ENCODE assay signal across 13 cellular contexts in the genomic region with DNA sequence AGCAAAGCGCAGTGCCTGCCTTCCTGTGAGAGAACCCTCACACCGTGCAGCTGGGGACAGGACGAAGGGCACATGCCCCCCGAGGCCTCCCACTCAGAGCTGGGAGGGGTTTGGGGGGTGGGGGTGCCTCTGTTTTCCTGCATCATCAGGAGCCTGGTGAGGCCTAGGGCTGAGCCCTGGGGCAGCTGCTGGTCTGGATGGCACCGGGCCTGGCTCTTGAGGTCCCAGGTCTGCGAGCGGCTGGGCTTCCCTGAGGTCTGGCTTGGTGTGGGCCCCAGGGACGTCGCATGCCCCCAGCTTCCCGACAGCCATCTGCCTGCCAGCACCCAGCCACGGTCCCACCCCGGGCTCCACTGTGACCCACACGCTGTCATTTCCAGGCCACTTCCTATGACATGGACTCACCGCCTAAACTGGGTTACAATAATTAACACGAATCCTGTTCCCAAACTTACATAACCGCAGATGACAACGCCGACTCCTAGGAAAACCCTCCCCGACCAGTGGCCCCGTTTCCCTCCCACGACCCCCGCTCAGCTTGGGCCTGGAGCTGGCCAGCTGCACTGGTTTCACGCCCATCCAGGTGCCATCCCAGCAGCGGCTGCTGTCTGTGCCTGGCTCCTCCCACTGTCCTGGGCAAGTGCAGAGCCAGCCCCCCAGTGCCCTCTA. TPM values are rescaled to one million over a fixed set of nuclear protein-coding genes. Genes with fewer than 3 reads are reported as not detected.
DNase-seq lines count a peak whose midpoint lies in the region; ATAC-seq and TF ChIP-seq lines count a peak whose summit lies in the region.
"Had no signal": no experiment of that assay in that cellular context is flagged by ENCODE, and none has a peak within 500 bp of the region (broad histone marks: within the 10 kb centered on the region; RNA-seq: fewer than 3 reads in every experiment).

No MANE protein-coding gene starts in this region.

- WGBS in mammary epithelial cell (ENCODE audit: low coverage, missing lambda C conversion rate): 69% methylated on average over 9 of the region's 24 CpGs
- 48 to 74% (median 58%) methylated on average over 21 to 24 of the region's 24 CpGs for WGBS in spleen, 5 donors
- no CpG with 5 or more reads among the region's 24 CpGs for WGBS in trophoblast cell (ENCODE audit: extremely low coverage, insufficient coverage, insufficient read length)

- H3K9me3 ChIP-seq in mammary epithelial cell (replicated peaks; ENCODE audit: insufficient read depth, low read length): no peaks in the 10 kb centered on the region
- no peaks in the 10 kb centered on the region for H3K9me3 ChIP-seq in spleen
- no peaks in the 10 kb centered on the region for H3K9me3 ChIP-seq in trophoblast cell (ENCODE audit: insufficient read depth, low read depth, low read length)

- peaks cover 95% of the 10 kb centered on the region for H3K79me2 ChIP-seq in mammary epithelial cell (ENCODE audit: insufficient read depth, low read length)
- H3K79me2 ChIP-seq in trophoblast cell (ENCODE audit: control insufficient read depth, insufficient read depth, low read length, poor library complexity): no peaks in the 10 kb centered on the region

- H2AFZ ChIP-seq in mammary epithelial cell (ENCODE audit: low read depth, low read length) (no peak overlapping the region), trophoblast cell (ENCODE audit: insufficient read depth, low read length, poor library complexity) (no peak overlapping the region)
- H2AFZ ChIP-seq: PC-9 had no signal

- H3K4me3 Mint-ChIP-seq in activated naive CD4-positive, alpha-beta T cell treated with anti-CD3 and anti-CD28 coated beads, Interleukin-2, amount 10 ng/mL, durations not matched to agents 7 days and 5 days: no peak overlapping the region
- H3K4me3 Mint-ChIP-seq: nephron had no signal

- no peak for ATAC-seq in HG03280 (IDR thresholded peaks at IDR 0.05; ENCODE audit: unreplicated experiment)

- H3K4me3 ChIP-seq in GM06990 (replicated peaks; ENCODE audit: low read depth, low read length) (no peak overlapping the region), mammary epithelial cell (replicated peaks in 1 of 3; ENCODE audit: insufficient read depth in 1 of 3, low read depth in 2 of 3, low read length in 3 of 3) (no peak overlapping the region), spleen (no peak overlapping the region), trophoblast cell (ENCODE audit: low read depth, low read length) (no peak overlapping the region)
- H3K4me3 ChIP-seq: PC-9 had no signal

- H2BK5ac ChIP-seq in trophoblast cell (ENCODE audit: low read depth, low read length, poor library complexity): no peak overlapping the region

- H3K27me3 ChIP-seq in GM06990 (replicated peaks; ENCODE audit: control insufficient read depth, insufficient read depth, low read length): no peaks in the 10 kb centered on the region
- H3K27me3 ChIP-seq in mammary epithelial cell (ENCODE audit: insufficient read depth, low read length): no peaks in the 10 kb centered on the region
- peaks cover 0 to 22% (median 0%) of the 10 kb centered on the region in 7 donors for H3K27me3 ChIP-seq in spleen (replicated peaks in 1 of 7)
- H3K27me3 ChIP-seq in trophoblast cell (ENCODE audit: insufficient read depth, low read length): no peaks in the 10 kb centered on the region

- peaks cover 9% of the 10 kb centered on the region for H3K4me1 Mint-ChIP-seq in activated naive CD4-positive, alpha-beta T cell treated with anti-CD3 and anti-CD28 coated beads, Interleukin-2, amount 10 ng/mL, durations not matched to agents 7 days and 5 days

- no peak overlapping the region for H4K8ac ChIP-seq in trophoblast cell (ENCODE audit: low read depth, low read length)

- H3K36me3 Mint-ChIP-seq in activated naive CD4-positive, alpha-beta T cell treated with anti-CD3 and anti-CD28 coated beads, Interleukin-2, amount 10 ng/mL, durations not matched to agents 7 days and 5 days: no peaks in the 10 kb centered on the region

- H2BK12ac ChIP-seq in trophoblast cell (ENCODE audit: low read length): no peak overlapping the region

- H3K4me2 ChIP-seq in mammary epithelial cell (ENCODE audit: insufficient read depth, low read depth, low read length) (peak overlapping the region; percentile 18), trophoblast cell (ENCODE audit: low read length) (no peak overlapping the region)
- H3K4me2 ChIP-seq: PC-9 had no signal

- H3K4me1 ChIP-seq in mammary epithelial cell (ENCODE audit: insufficient read depth, low read length) (peaks cover 19% of the 10 kb centered on the region), spleen (peaks cover 37 to 99% (median 68%) of the 10 kb centered on the region in 6 donors), trophoblast cell (ENCODE audit: control insufficient read depth in 1 of 2, insufficient read depth in 2 of 2, low read length in 2 of 2) (peaks cover 8 to 10% of the 10 kb centered on the region in 2 experiments)

- H3K36me3 ChIP-seq in GM06990 (ENCODE audit: control insufficient read depth, insufficient read depth, low read length): no peaks in the 10 kb centered on the region
- H3K36me3 ChIP-seq in mammary epithelial cell (ENCODE audit: insufficient read depth, low read length): no peaks in the 10 kb centered on the region
- peaks cover 0 to 23% (median 0%) of the 10 kb centered on the region in 6 donors for H3K36me3 ChIP-seq in spleen
- peaks cover 0 to 7% of the 10 kb centered on the region in 2 experiments for H3K36me3 ChIP-seq in trophoblast cell (ENCODE audit: control insufficient read depth in 1 of 2, insufficient read depth in 2 of 2, low read length in 2 of 2)

- H3K79me1 ChIP-seq in trophoblast cell (ENCODE audit: low read length): peaks cover 4% of the 10 kb centered on the region

- no peak overlapping the region for H3K27ac Mint-ChIP-seq in activated naive CD4-positive, alpha-beta T cell treated with anti-CD3 and anti-CD28 coated beads, Interleukin-2, amount 10 ng/mL, durations not matched to agents 7 days and 5 days
- H3K27ac Mint-ChIP-seq: nephron had no signal

- no peak overlapping the region for H2BK120ac ChIP-seq in trophoblast cell (ENCODE audit: insufficient read depth, low read length, poor library complexity)

- no peaks in the 10 kb centered on the region for H3K9me3 Mint-ChIP-seq in activated naive CD4-positive, alpha-beta T cell treated with anti-CD3 and anti-CD28 coated beads, Interleukin-2, amount 10 ng/mL, durations not matched to agents 7 days and 5 days
- H3K9me3 Mint-ChIP-seq: nephron had no signal

- no peak overlapping the region for H3K18ac ChIP-seq in trophoblast cell (ENCODE audit: low read length)

- CTCF ChIA-PET in mammary epithelial cell (lab: Charles Lee; ENCODE audit: low non-redundant PET): no interaction called here
- CTCF ChIA-PET in activated naive CD4-positive, alpha-beta T cell treated with anti-CD3 and anti-CD28 coated beads, Interleukin-2, amount 10 ng/mL, durations not matched to agents 7 days and 5 days (lab: Charles Lee): no interaction called here

- no peak overlapping the region for H3K27ac ChIP-seq in mammary epithelial cell (ENCODE audit: insufficient read depth, low read depth, low read length)
- peak overlapping the region in 6 of 8 donors; percentile 18 to 59 (median 50) for H3K27ac ChIP-seq in spleen
- no peak overlapping the region for H3K27ac ChIP-seq in trophoblast cell (ENCODE audit: low read depth, low read length)
- H3K27ac ChIP-seq: PC-9 had no signal

- no peak overlapping the region for H3K14ac ChIP-seq in trophoblast cell (ENCODE audit: low read length)

- no TSS peak for BruUV-seq in mammary epithelial cell (replicated peaks; lab: Mats Ljungman, UMichigan)

- H3K23ac ChIP-seq in trophoblast cell (ENCODE audit: low read length): no peak overlapping the region

- H3K9ac ChIP-seq in mammary epithelial cell (ENCODE audit: insufficient read depth, low read length) (no peak overlapping the region), trophoblast cell (ENCODE audit: low read length) (no peak overlapping the region)

- H2AK5ac ChIP-seq in trophoblast cell (ENCODE audit: low read length): no peak overlapping the region

- DNase-seq in GM06990 (ENCODE audit: extremely low read depth, insufficient read length) (peak; percentile 1), mammary epithelial cell (no peak), iPS-NIHi11 (ENCODE audit: low spot score) (peak; percentile 63), spleen (peak; percentile 67), NCI-H1436 (lab: John Stamatoyannopoulos, UW) (no peak), trophoblast cell (no peak)
- DNase-seq in activated naive CD4-positive, alpha-beta T cell treated with anti-CD3 and anti-CD28 coated beads, Interleukin-2, amount 10 ng/mL, durations not matched to agents 7 days and 5 days: no peak
- DNase-seq: activated CD4-positive, alpha-beta T cell treated with anti-CD3 and anti-CD28 coated beads, Interleukin-2, amount 50 U/mL, for 1 hour; MM.1S; NCI-H226; PC-9 had no signal

- TF ChIP-seq CTCF in GM06990 (IDR thresholded peaks at IDR 0.05; ENCODE audit: insufficient read depth, low read length, poor library complexity, severe bottlenecking) (no peak), mammary epithelial cell (conservative IDR thresholded peaks at IDR 0.05 in 1 of 2, IDR thresholded peaks at IDR 0.05 in 1 of 2; ENCODE audit: extremely low read depth in 1 of 2, insufficient read depth in 1 of 2, low read depth in 1 of 2, low read length in 2 of 2) (no peak), spleen (IDR thresholded peaks at IDR 0.05 in 8 of 11, conservative IDR thresholded peaks at IDR 0.05 in 3 of 11) (no peak)

- dilution Hi-C loops in mammary epithelial cell (cut with HindIII; ENCODE audit: low sequenced_read_pairs): no loop called here

- H4K12ac ChIP-seq in trophoblast cell (ENCODE audit: low read depth, low read length): no peak overlapping the region

- intact Hi-C loops in mammary epithelial cell (cut with micrococcal nuclease) (loop anchor here (5.0 kb wide), 1 partner anchor 141 kb away; no protein-coding TSS in a partner anchor), spleen (cut with DNase I; ENCODE audit: low total_unique reads) (loop anchor here (5.0 kb wide), 1 partner anchor 36 kb away; no protein-coding TSS in a partner anchor)

- H3K27me3 Mint-ChIP-seq in activated naive CD4-positive, alpha-beta T cell treated with anti-CD3 and anti-CD28 coated beads, Interleukin-2, amount 10 ng/mL, durations not matched to agents 7 days and 5 days: peaks cover 5% of the 10 kb centered on the region

- H4K91ac ChIP-seq in trophoblast cell (ENCODE audit: low read depth, low read length): no peak overlapping the region

- in situ Hi-C loops in mammary epithelial cell (cut with MboI; ENCODE audit: low sequenced_read_pairs in 2 of 2): no loop called here

- H3K4ac ChIP-seq in trophoblast cell (ENCODE audit: low read depth, low read length): no peak overlapping the region

- no peaks in the 10 kb centered on the region for H4K20me1 ChIP-seq in mammary epithelial cell (ENCODE audit: insufficient read depth, low read length)

- TF ChIP-seq POLR2A in spleen (IDR thresholded peaks at IDR 0.05): no peak

RNA-seq across cellular contexts. Expression of a gene that starts 8.7 kb away (rescaled TPM):
- total RNA-seq in mammary epithelial cell: 10 to 100 TPM; 14.1 to 27.3 TPM
- polyA plus RNA-seq in mammary epithelial cell: 6.7 TPM
- 13.1 TPM for polyA minus RNA-seq in mammary epithelial cell
- total RNA-seq in spleen: 10 to 100 TPM; 17.0 to 34.9 (median 26.5) TPM
- 1 to 10 TPM; 2.1 to 7.9 (median 2.4) TPM for polyA plus RNA-seq in spleen
- 13.9 and 14.5 TPM in 2 replicates for polyA plus RNA-seq in trophoblast cell (2013)

RNA-seq across cellular contexts. Expression of a gene that starts 32.3 kb away (rescaled TPM):
- total RNA-seq in mammary epithelial cell: 10 to 100 TPM; 33.8 to 49.8 TPM
- 27.9 TPM for polyA plus RNA-seq in mammary epithelial cell
- polyA minus RNA-seq in mammary epithelial cell: 25.5 TPM
- total RNA-seq in spleen: 10 to 100 TPM; 23.3 to 31.3 (median 25.8) TPM
- polyA plus RNA-seq in spleen: 10 to 100 TPM; 10.7 to 28.9 (median 14.8) TPM
- polyA plus RNA-seq in trophoblast cell (2013): 18.2 and 18.3 TPM in 2 replicates

Comparison
In these comparisons a context has a peak if more than half of its experiments do, and no peak if none do; other contexts are left out.
1. DNase-seq: peak in GM06990 (single experiment), iPS-NIHi11 (single experiment) and spleen (single experiment); none in mammary epithelial cell (single experiment), NCI-H1436 (single experiment), trophoblast cell (0 of 2) and activated naive CD4-positive, alpha-beta T cell treated with anti-CD3 and anti-CD28 coated beads, Interleukin-2, amount 10 ng/mL, durations not matched to agents 7 days and 5 days (single experiment).
2. H3K27ac ChIP-seq: peak in spleen (6 of 8); none in mammary epithelial cell (single experiment) and trophoblast cell (single experiment).